ENCODE assay signal across 1 cellular context in the genomic region with DNA sequence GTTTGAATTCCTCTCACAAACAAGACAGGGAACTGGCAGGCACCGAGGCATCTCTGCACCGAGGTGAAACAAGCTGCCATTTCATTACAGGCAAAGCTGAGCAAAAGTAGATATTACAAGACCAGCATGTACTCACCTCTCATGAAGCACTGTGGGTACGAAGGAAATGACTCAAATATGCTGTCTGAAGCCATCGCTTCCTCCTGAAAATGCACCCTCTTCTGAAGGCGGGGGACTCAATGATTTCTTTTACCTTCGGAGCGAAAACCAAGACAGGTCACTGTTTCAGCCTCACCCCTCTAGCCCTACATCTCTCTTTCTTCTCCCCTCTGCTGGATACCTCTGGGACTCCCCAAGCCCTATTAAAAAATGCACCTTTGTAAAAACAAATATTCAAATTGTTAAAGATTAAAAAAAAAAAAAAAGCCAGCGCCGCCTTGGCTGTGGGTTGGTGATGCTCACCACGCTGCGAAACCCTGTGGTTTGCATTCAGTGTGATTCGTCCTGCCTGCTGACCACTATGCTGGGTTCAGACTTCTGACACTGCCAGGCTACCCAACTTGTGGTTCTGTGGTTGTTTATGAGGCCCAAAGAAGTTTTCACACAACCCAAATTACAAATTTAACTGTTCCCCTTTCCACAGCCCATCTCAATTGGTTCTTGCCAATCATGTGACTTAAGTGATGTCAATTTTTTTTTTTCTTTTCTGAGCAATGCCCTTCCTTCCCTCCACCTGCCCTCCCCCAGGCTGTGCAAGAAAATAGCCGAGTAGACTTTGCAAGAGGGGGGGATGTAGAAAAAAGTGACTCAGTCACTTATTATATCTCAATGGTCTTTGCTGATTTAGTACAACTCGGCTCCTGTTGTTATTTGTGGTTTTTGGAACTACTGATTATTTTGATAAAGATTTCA.
TF ChIP-seq lines count a peak whose summit lies in the region.

Gene RUNX1 (minus strand): TSS at position 597 of the 912 bp plus-strand sequence.

TF ChIP-seq in HCT116, 20 proteins besides CTCF, POLR2A, EP300 and RAD21:
- TF ChIP-seq, protein P1, sequence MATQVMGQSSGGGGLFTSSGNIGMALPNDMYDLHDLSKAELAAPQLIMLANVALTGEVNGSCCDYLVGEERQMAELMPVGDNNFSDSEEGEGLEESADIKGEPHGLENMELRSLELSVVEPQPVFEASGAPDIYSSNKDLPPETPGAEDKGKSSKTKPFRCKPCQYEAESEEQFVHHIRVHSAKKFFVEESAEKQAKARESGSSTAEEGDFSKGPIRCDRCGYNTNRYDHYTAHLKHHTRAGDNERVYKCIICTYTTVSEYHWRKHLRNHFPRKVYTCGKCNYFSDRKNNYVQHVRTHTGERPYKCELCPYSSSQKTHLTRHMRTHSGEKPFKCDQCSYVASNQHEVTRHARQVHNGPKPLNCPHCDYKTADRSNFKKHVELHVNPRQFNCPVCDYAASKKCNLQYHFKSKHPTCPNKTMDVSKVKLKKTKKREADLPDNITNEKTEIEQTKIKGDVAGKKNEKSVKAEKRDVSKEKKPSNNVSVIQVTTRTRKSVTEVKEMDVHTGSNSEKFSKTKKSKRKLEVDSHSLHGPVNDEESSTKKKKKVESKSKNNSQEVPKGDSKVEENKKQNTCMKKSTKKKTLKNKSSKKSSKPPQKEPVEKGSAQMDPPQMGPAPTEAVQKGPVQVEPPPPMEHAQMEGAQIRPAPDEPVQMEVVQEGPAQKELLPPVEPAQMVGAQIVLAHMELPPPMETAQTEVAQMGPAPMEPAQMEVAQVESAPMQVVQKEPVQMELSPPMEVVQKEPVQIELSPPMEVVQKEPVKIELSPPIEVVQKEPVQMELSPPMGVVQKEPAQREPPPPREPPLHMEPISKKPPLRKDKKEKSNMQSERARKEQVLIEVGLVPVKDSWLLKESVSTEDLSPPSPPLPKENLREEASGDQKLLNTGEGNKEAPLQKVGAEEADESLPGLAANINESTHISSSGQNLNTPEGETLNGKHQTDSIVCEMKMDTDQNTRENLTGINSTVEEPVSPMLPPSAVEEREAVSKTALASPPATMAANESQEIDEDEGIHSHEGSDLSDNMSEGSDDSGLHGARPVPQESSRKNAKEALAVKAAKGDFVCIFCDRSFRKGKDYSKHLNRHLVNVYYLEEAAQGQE (IDR thresholded peaks at IDR 0.05; ENCODE audit: low read depth): no peak
- TF ChIP-seq SRF (IDR thresholded peaks at IDR 0.05; ENCODE audit: low read depth) (no peak), POLR2AphosphoS5 (IDR thresholded peaks at IDR 0.05; ENCODE audit: low read depth, low read length) (no peak), ZBTB33 (IDR thresholded peaks at IDR 0.05; ENCODE audit: extremely low read depth, insufficient replicate concordance, low read length) (no peak), EGR1 (IDR thresholded peaks at IDR 0.05; ENCODE audit: low read depth) (no peak), ZNF274 (IDR thresholded peaks at IDR 0.05; ENCODE audit: low read depth, low read length) (no peak), CEBPB (IDR thresholded peaks at IDR 0.05; ENCODE audit: low read depth) (no peak), YY1 (IDR thresholded peaks at IDR 0.05; ENCODE audit: extremely low read depth, insufficient replicate concordance, low read depth, low read length) (no peak), SIN3A (IDR thresholded peaks at IDR 0.05; ENCODE audit: low read depth) (no peak), ZFX (IDR thresholded peaks at IDR 0.05) (no peak), SP1 (IDR thresholded peaks at IDR 0.05; ENCODE audit: low read depth) (no peak), TCF7L2 (IDR thresholded peaks at IDR 0.05; ENCODE audit: borderline replicate concordance, extremely low read depth, insufficient read depth, insufficient read length) (no peak), ELF1 (IDR thresholded peaks at IDR 0.05; ENCODE audit: borderline replicate concordance, low read depth) (no peak), FOSL1 (IDR thresholded peaks at IDR 0.05; ENCODE audit: low read depth) (no peak), CBX3 (IDR thresholded peaks at IDR 0.05; ENCODE audit: low read depth) (no peak), EZH2phosphoT487 (IDR thresholded peaks at IDR 0.05; ENCODE audit: borderline replicate concordance) (no peak), EZH2 (IDR thresholded peaks at IDR 0.05) (no peak)
- TF ChIP-seq, protein P2, sequence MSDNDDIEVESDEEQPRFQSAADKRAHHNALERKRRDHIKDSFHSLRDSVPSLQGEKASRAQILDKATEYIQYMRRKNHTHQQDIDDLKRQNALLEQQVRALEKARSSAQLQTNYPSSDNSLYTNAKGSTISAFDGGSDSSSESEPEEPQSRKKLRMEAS (IDR thresholded peaks at IDR 0.05): no peak
- TF ChIP-seq, protein P3, sequence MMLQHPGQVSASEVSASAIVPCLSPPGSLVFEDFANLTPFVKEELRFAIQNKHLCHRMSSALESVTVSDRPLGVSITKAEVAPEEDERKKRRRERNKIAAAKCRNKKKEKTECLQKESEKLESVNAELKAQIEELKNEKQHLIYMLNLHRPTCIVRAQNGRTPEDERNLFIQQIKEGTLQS (IDR thresholded peaks at IDR 0.05): no peak
